8 cellular contexts compared by ENCODE assay signal in genomic region chr15:64503197-64503596, GRCh38. TPM values are rescaled to one million over a fixed set of nuclear protein-coding genes. Genes with fewer than 3 reads are reported as not detected.
DNase-seq lines count a peak whose midpoint lies in the region; ATAC-seq, FAIRE-seq and TF ChIP-seq lines count a peak whose summit lies in the region.

No MANE protein-coding gene starts in this region.

- no peak overlapping the region for H3K4me3 ChIP-seq in esophagus squamous epithelium

- H3K4me1 ChIP-seq in esophagus squamous epithelium: peaks cover 23 to 64% (median 36%) of the 10 kb centered on the region in 3 donors

- H3K9me3 ChIP-seq in esophagus squamous epithelium: no peaks in the 10 kb centered on the region

- peak; percentile 51 for FAIRE-seq in GM19239 (lab: Jason Lieb, UNC)

- WGBS in esophagus squamous epithelium, 2 donors: 44% methylated on average over 4 of the region's 4 CpGs

- DNase-seq in GM19239 (ENCODE audit: insufficient read length, low spot score) (no peak), NCI-H82 treated with DMSO at 0.1 percent for 48 hours (lab: John Stamatoyannopoulos, UW; ENCODE audit: unreplicated experiment) (peak; percentile 90), esophagus squamous epithelium (lab: John Stamatoyannopoulos, UW) (no peak), putamen (ENCODE audit: low spot score) (peak; percentile 47), GM19240 (ENCODE audit: insufficient read length, low spot score) (no peak)

- intact Hi-C loops in esophagus squamous epithelium (cut with DNase I): no loop called here

- TF ChIP-seq CTCF in esophagus squamous epithelium (IDR thresholded peaks at IDR 0.05): no peak

- peak overlapping the region in 3 of 4 donors; percentile 45 to 68 (median 46) for H3K27ac ChIP-seq in esophagus squamous epithelium

- TF ChIP-seq POLR2A in esophagus squamous epithelium (IDR thresholded peaks at IDR 0.05): no peak

- ATAC-seq in HG02588 (IDR thresholded peaks at IDR 0.05; ENCODE audit: unreplicated experiment) (no peak), GM18517 (IDR thresholded peaks at IDR 0.05; ENCODE audit: unreplicated experiment) (no peak), GM18519 (IDR thresholded peaks at IDR 0.05; ENCODE audit: low FRiP score, unreplicated experiment) (no peak)

- H3K27me3 ChIP-seq in esophagus squamous epithelium: no peaks in the 10 kb centered on the region

- peaks cover 0 to 37% (median 7%) of the 10 kb centered on the region in 3 donors for H3K36me3 ChIP-seq in esophagus squamous epithelium

RNA-seq across cellular contexts. Expression of gene ZNF609, which starts 42.8 kb away (rescaled TPM):
- total RNA-seq in esophagus squamous epithelium: 10 to 100 TPM; 10.2 to 25.2 (median 13.8) TPM

Comparison
In these comparisons a context has a peak if more than half of its experiments do, and no peak if none do; other contexts are left out.
1. DNase-seq: peak in NCI-H82 treated with DMSO at 0.1 percent for 48 hours (single experiment) and putamen (single experiment); none in GM19239 (single experiment), esophagus squamous epithelium (single experiment) and GM19240 (single experiment).